Comparison of ENCODE assay signal across 8 cellular contexts in the genomic region with DNA sequence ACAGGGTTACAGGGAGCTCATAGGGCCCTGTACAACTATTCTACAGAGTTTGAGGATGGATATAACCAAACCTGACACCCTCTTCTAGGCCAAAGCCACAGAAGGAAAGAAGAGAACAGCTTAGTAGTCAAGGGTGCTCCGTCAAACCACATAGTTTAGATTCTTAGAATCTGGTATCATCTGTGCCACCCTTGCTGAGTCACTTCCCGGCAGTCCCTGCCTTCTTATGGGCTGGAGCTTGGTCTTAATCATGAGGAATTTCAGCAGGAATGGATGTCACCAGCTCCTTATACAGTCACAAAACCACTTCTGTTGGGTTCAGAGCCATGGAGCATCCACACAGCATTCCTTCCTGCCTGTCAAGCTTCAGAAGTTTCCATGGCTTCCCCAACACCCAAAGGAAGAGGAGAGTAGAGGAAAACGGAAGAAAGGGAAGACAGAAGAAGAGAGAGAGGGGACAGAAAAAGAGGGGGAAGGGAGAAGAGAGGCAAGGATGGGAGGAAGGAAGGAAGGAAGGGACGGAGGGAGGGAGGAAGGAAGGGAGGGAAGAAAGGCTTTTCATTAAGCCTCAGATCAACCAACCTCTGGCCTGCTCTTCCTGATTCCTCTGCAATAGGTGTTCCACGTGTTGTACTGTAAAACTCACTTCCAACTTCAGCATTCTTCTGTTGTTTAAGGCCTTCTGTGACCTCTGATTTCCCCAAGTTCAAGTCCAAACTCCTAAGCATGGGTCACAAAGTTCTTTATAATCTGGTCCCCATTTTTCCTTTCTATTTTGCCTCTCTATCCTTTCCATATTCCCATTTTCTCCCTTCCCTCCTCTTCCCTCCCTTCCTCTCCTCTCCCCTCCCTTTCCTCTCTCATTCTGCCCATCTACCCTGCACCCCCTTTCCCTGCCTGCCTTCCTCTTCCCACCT.
DNase-seq lines count a peak whose midpoint lies in the region; ATAC-seq and TF ChIP-seq lines count a peak whose summit lies in the region.
"Had no signal": no experiment of that assay in that cellular context is flagged by ENCODE, and none has a peak within 500 bp of the region (broad histone marks: within the 10 kb centered on the region; RNA-seq: fewer than 3 reads in every experiment).

No MANE protein-coding gene starts in this region.

- no peaks in the 10 kb centered on the region for H3K9me3 ChIP-seq in RWPE2 (ENCODE audit: severe bottlenecking)
- H3K9me3 ChIP-seq in sigmoid colon: no peaks in the 10 kb centered on the region

- H3K4me3 ChIP-seq in RWPE2 (ENCODE audit: severe bottlenecking): no peak overlapping the region
- no peak overlapping the region for H3K4me3 ChIP-seq in sigmoid colon

- DNase-seq in H4 (ENCODE audit: low spot score) (peak; percentile 98), RWPE2 (ENCODE audit: low spot score) (peak; percentile 79), erythroblast (lab: John Stamatoyannopoulos, UW) (peak; percentile 36 to 61), sigmoid colon (no peak), AML-193 (lab: John Stamatoyannopoulos, UW) (no peak), GM13977 (ENCODE audit: low spot score) (no peak)
- DNase-seq: NCI-H146 had no signal

- no peaks in the 10 kb centered on the region for H3K36me3 ChIP-seq in RWPE2 (ENCODE audit: low read depth)
- H3K36me3 ChIP-seq in sigmoid colon: no peaks in the 10 kb centered on the region

- intact Hi-C loops in sigmoid colon (cut with DNase I): no loop called here

- H3K4me1 ChIP-seq in RWPE2 (ENCODE audit: insufficient read depth, poor library complexity, severe bottlenecking) (peaks cover 51% of the 10 kb centered on the region), sigmoid colon (peaks cover 0 to 16% (median 7%) of the 10 kb centered on the region in 4 donors)

- ATAC-seq in RWPE2 (ENCODE audit: low read depth) (peak; percentile 97), HG02973 (IDR thresholded peaks at IDR 0.05; ENCODE audit: unreplicated experiment) (no peak)

- in situ Hi-C loops in GM13977 (cut with MboI; ENCODE audit: low pct_unique_long_range_greater_than_20kb, low sequenced_read_pairs, unreplicated experiment): no loop called here

- TF ChIP-seq EP300 in sigmoid colon (IDR thresholded peaks at IDR 0.05): no peak

- peak; percentile 36 for TF ChIP-seq POLR2A in erythroblast (IDR thresholded peaks at IDR 0.05; ENCODE audit: low read length)
- TF ChIP-seq POLR2A in sigmoid colon (IDR thresholded peaks at IDR 0.05): no peak

- H3K27ac ChIP-seq in RWPE2 (ENCODE audit: poor library complexity, severe bottlenecking): peak overlapping the region; percentile 94
- peak overlapping the region in 3 of 4 donors; percentile 39 to 68 (median 42) for H3K27ac ChIP-seq in sigmoid colon

- 76 to 81% methylated on average over 5 of the region's 5 CpGs for WGBS in sigmoid colon, 2 donors

- TF ChIP-seq CTCF in RWPE2 (IDR thresholded peaks at IDR 0.05; ENCODE audit: poor library complexity, severe bottlenecking) (no peak), sigmoid colon (IDR thresholded peaks at IDR 0.05) (no peak), GM13977 (IDR thresholded peaks at IDR 0.05; ENCODE audit: extremely low read depth, insufficient read depth, missing control alignments) (no peak)

- H3K27me3 ChIP-seq in RWPE2 (ENCODE audit: insufficient read depth, poor library complexity, severe bottlenecking): no peaks in the 10 kb centered on the region
- no peaks in the 10 kb centered on the region for H3K27me3 ChIP-seq in sigmoid colon

Comparison
In these comparisons a context has a peak if more than half of its experiments do, and no peak if none do; other contexts are left out.
1. DNase-seq: peak in H4 (single experiment), RWPE2 (single experiment) and erythroblast (2 of 2); none in sigmoid colon (single experiment), AML-193 (0 of 2) and GM13977 (single experiment).